1 cellular context compared by ENCODE assay signal in the genomic region with DNA sequence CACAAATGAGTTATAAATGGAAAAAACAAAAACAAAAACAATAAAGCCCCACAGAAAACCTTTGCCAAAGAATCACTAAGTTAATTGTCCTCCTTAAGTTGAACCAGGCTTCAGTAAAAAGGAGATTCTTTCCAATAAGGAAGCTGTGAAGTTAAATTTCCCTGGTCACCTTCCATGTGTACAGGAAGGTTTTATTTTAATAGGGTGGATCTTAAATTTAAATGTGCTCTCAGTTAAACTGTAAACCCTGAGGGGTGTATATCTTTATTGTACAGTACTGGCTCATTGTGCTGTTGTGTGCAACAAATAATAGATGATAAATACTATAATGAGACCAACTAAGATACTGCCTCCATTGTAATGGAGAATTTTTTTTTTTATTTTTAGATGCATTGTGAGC.
TF ChIP-seq lines count a peak whose summit lies in the region.

No MANE protein-coding gene starts in this region.

TF ChIP-seq in GM23338, 12 proteins besides CTCF, POLR2A, EP300 and RAD21 (continued from another document):
- TF ChIP-seq, protein P1, sequence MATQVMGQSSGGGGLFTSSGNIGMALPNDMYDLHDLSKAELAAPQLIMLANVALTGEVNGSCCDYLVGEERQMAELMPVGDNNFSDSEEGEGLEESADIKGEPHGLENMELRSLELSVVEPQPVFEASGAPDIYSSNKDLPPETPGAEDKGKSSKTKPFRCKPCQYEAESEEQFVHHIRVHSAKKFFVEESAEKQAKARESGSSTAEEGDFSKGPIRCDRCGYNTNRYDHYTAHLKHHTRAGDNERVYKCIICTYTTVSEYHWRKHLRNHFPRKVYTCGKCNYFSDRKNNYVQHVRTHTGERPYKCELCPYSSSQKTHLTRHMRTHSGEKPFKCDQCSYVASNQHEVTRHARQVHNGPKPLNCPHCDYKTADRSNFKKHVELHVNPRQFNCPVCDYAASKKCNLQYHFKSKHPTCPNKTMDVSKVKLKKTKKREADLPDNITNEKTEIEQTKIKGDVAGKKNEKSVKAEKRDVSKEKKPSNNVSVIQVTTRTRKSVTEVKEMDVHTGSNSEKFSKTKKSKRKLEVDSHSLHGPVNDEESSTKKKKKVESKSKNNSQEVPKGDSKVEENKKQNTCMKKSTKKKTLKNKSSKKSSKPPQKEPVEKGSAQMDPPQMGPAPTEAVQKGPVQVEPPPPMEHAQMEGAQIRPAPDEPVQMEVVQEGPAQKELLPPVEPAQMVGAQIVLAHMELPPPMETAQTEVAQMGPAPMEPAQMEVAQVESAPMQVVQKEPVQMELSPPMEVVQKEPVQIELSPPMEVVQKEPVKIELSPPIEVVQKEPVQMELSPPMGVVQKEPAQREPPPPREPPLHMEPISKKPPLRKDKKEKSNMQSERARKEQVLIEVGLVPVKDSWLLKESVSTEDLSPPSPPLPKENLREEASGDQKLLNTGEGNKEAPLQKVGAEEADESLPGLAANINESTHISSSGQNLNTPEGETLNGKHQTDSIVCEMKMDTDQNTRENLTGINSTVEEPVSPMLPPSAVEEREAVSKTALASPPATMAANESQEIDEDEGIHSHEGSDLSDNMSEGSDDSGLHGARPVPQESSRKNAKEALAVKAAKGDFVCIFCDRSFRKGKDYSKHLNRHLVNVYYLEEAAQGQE (IDR thresholded peaks at IDR 0.05; ENCODE audit: unreplicated experiment), result no peak
- TF ChIP-seq EZH2phosphoT487 (IDR thresholded peaks at IDR 0.05; ENCODE audit: unreplicated experiment), result no peak
- TF ChIP-seq ZNF114 (CRISPR knock-in tag; IDR thresholded peaks at IDR 0.05), result no peak
- no peak for TF ChIP-seq NANOG (IDR thresholded peaks at IDR 0.05; ENCODE audit: borderline replicate concordance)
